20 cellular contexts compared by ENCODE assay signal in genomic region chr7:27367930-27368549, GRCh38.
"Had no signal": no experiment of that assay in that cellular context is flagged by ENCODE, and none has a peak within 500 bp of the region (broad histone marks: within the 10 kb centered on the region; RNA-seq: fewer than 3 reads in every experiment).

No MANE protein-coding gene starts in this region.

- H3K4me3 ChIP-seq: hepatocyte, ovary, sigmoid colon, tibial nerve had no signal

- H3K27ac ChIP-seq: epithelial cell of prostate, hepatocyte, ovary, sigmoid colon, tibial nerve had no signal

- H2AFZ ChIP-seq: hepatocyte had no signal

- H3K27me3 ChIP-seq: hepatocyte, ovary, sigmoid colon, tibial nerve had no signal

- H3K9me3 ChIP-seq: ovary, sigmoid colon, tibial nerve had no signal

- H3K9me3 Mint-ChIP-seq: activated naive CD4-positive, alpha-beta T cell treated with anti-CD3 and anti-CD28 coated beads for 36 hours; activated T-helper 2 cell treated with anti-CD3 and anti-CD28 coated beads, Interferon-gamma antibody, Interleukin-2, Interleukin-4, amounts not matched to agents 10 μg/mL and 5 μg/mL and 100 μg/mL, durations not matched to agents 14 hours and 24 hours and 36 hours; memory B cell; neural crest cell; stimulated activated memory B cell treated with anti-CD40 and anti-IgM and Interleukin-4, amounts not matched to agents 10 μg/mL and 1 μg/mL and 100 μg/mL, for 72 hours had no signal

- H3K36me3 Mint-ChIP-seq: memory B cell; stimulated activated memory B cell treated with anti-CD40 and anti-IgM and Interleukin-4, amounts not matched to agents 10 μg/mL and 1 μg/mL and 100 μg/mL, for 72 hours had no signal

- H3K4me2 ChIP-seq: hepatocyte had no signal

- H3K79me2 ChIP-seq: hepatocyte had no signal

- FAIRE-seq: astrocyte had no signal

- H3K27ac Mint-ChIP-seq: activated naive CD4-positive, alpha-beta T cell treated with anti-CD3 and anti-CD28 coated beads for 36 hours; activated T-helper 2 cell treated with anti-CD3 and anti-CD28 coated beads, Interferon-gamma antibody, Interleukin-2, Interleukin-4, amounts not matched to agents 10 μg/mL and 5 μg/mL and 100 μg/mL, durations not matched to agents 14 hours and 24 hours and 36 hours; memory B cell; stimulated activated memory B cell treated with anti-CD40 and anti-IgM and Interleukin-4, amounts not matched to agents 10 μg/mL and 1 μg/mL and 100 μg/mL, for 72 hours had no signal

- ATAC-seq: left ventricle myocardium superior; SK-N-SH treated with all-trans-retinoic acid at 6 μM for 48 hours; stimulated activated memory B cell treated with anti-CD40 and anti-IgM and Interleukin-4, amounts not matched to agents 10 μg/mL and 1 μg/mL and 100 μg/mL, for 72 hours had no signal

- H3K4me1 Mint-ChIP-seq: memory B cell; neural crest cell; stimulated activated memory B cell treated with anti-CD40 and anti-IgM and Interleukin-4, amounts not matched to agents 10 μg/mL and 1 μg/mL and 100 μg/mL, for 72 hours had no signal

- H3K27me3 Mint-ChIP-seq: memory B cell; stimulated activated memory B cell treated with anti-CD40 and anti-IgM and Interleukin-4, amounts not matched to agents 10 μg/mL and 1 μg/mL and 100 μg/mL, for 72 hours had no signal

- H3K4me3 Mint-ChIP-seq: activated naive CD4-positive, alpha-beta T cell treated with anti-CD3 and anti-CD28 coated beads for 36 hours; memory B cell; neural crest cell; stimulated activated memory B cell treated with anti-CD40 and anti-IgM and Interleukin-4, amounts not matched to agents 10 μg/mL and 1 μg/mL and 100 μg/mL, for 72 hours had no signal

- H3K36me3 ChIP-seq: ovary, sigmoid colon, tibial nerve had no signal

- DNase-seq: activated CD4-positive, alpha-beta T cell treated with anti-CD3 and anti-CD28 coated beads for 1 hour; activated CD4-positive, alpha-beta T cell treated with anti-CD3 and anti-CD28 coated beads, Interleukin-2, amount 50 U/mL, for 4 hours; activated naive CD4-positive, alpha-beta T cell treated with anti-CD3 and anti-CD28 coated beads for 36 hours; activated T-cell treated with anti-CD3 and anti-CD28 coated beads for 4 hours; left ventricle myocardium superior; ovary; sigmoid colon; stimulated activated CD4-positive, alpha-beta T cell treated with anti-CD3 and anti-CD28 coated beads, Interleukin-2, amount 100 ng/mL, for 24 hours; substantia nigra; T-helper 1 cell; T1000 had no signal
